13 cellular contexts compared by ENCODE assay signal in genomic region chr6:134512946-134513345, GRCh38.
DNase-seq lines count a peak whose midpoint lies in the region; ATAC-seq and TF ChIP-seq lines count a peak whose summit lies in the region.
"Had no signal": no experiment of that assay in that cellular context is flagged by ENCODE, and none has a peak within 500 bp of the region (broad histone marks: within the 10 kb centered on the region; RNA-seq: fewer than 3 reads in every experiment).

No MANE protein-coding gene starts in this region.

- no peak overlapping the region for H3K9ac ChIP-seq in HCT116 (ENCODE audit: low read length)

- H4K20me1 ChIP-seq in HCT116 (ENCODE audit: insufficient read depth), result no peaks in the 10 kb centered on the region

- no peaks in the 10 kb centered on the region for H3K27me3 ChIP-seq in HCT116 (ENCODE audit: insufficient read depth, low read length)
- no peaks in the 10 kb centered on the region for H3K27me3 ChIP-seq in adrenal gland
- H3K27me3 ChIP-seq in heart right ventricle, result no peaks in the 10 kb centered on the region
- H3K27me3 ChIP-seq: sigmoid colon had no signal

- H3K27ac ChIP-seq in HCT116 (ENCODE audit: low read depth, low read length) (no peak overlapping the region), adrenal gland (peak overlapping the region in 1 of 5 donors; percentile 51), heart right ventricle (peak overlapping the region in 7 of 10 donors; percentile 20 to 75 (median 46))
- H3K27ac ChIP-seq: sigmoid colon had no signal

- H3K4me1 Mint-ChIP-seq in Calu3 (ENCODE audit: low read depth, unreplicated experiment), result peaks cover 10% of the 10 kb centered on the region

- no peak for TF ChIP-seq CTCF in HCT116 (IDR thresholded peaks at IDR 0.05 in 2 of 3, conservative IDR thresholded peaks at IDR 0.05 in 1 of 3; ENCODE audit: borderline replicate concordance in 1 of 3, insufficient read depth in 1 of 3, low read depth in 2 of 3, low read length in 2 of 3)
- no peak for TF ChIP-seq CTCF in adrenal gland (IDR thresholded peaks at IDR 0.05)
- TF ChIP-seq CTCF in heart right ventricle (IDR thresholded peaks at IDR 0.05), result no peak
- TF ChIP-seq CTCF in Calu3 (IDR thresholded peaks at IDR 0.05; ENCODE audit: unreplicated experiment), result no peak

- no peak for TF ChIP-seq POLR2A in HCT116 (IDR thresholded peaks at IDR 0.05; ENCODE audit: borderline replicate concordance, extremely low read depth, insufficient read depth, insufficient read length)
- no peak for TF ChIP-seq POLR2A in adrenal gland (IDR thresholded peaks at IDR 0.05)

- peaks cover 2% of the 10 kb centered on the region for H3K9me3 Mint-ChIP-seq in Calu3 (ENCODE audit: low read depth, unreplicated experiment)

- BruUV-seq in HCT116 (replicated peaks; lab: Mats Ljungman, UMichigan), result no TSS peak
- BruUV-seq in Calu3 (replicated peaks; lab: Mats Ljungman, UMichigan), result no TSS peak

- no peak overlapping the region for H3K4me3 Mint-ChIP-seq in Calu3 (ENCODE audit: low read depth, unreplicated experiment)

- H3K9me3 ChIP-seq in HCT116 (ENCODE audit: control insufficient read depth in 1 of 2, insufficient read depth in 1 of 2, low read depth in 1 of 2, low read length in 2 of 2), result no peaks in the 10 kb centered on the region
- no peaks in the 10 kb centered on the region for H3K9me3 ChIP-seq in adrenal gland (replicated peaks in 1 of 3)
- no peaks in the 10 kb centered on the region for H3K9me3 ChIP-seq in heart right ventricle
- H3K9me3 ChIP-seq: sigmoid colon had no signal

- TF ChIP-seq RAD21 in HCT116 (IDR thresholded peaks at IDR 0.05; ENCODE audit: low read depth), result no peak

- no peaks in the 10 kb centered on the region for H3K36me3 Mint-ChIP-seq in Calu3 (ENCODE audit: insufficient read depth, unreplicated experiment)

- peaks cover 0 to 25% of the 10 kb centered on the region in 2 experiments; a peak in 1 of 4 replicates for H3K4me1 ChIP-seq in HCT116 (ENCODE audit: control insufficient read depth in 1 of 2, insufficient read depth in 2 of 2, low read length in 2 of 2)
- H3K4me1 ChIP-seq in adrenal gland (replicated peaks in 1 of 2), result peaks cover 0 to 18% of the 10 kb centered on the region in 2 donors
- H3K4me1 ChIP-seq in heart right ventricle, result peaks cover 0 to 48% (median 32%) of the 10 kb centered on the region in 9 donors

- peak overlapping the region; percentile 27 for H2AFZ ChIP-seq in HCT116 (ENCODE audit: low read depth, low read length, poor library complexity, severe bottlenecking)

- H3K36me3 ChIP-seq in HCT116 (ENCODE audit: control insufficient read depth in 1 of 2, insufficient read depth in 2 of 2, low read length in 2 of 2) (no peaks in the 10 kb centered on the region), adrenal gland (replicated peaks in 1 of 2) (no peaks in the 10 kb centered on the region), heart right ventricle (no peaks in the 10 kb centered on the region)
- H3K36me3 ChIP-seq: sigmoid colon had no signal

- H3K9me2 ChIP-seq in HCT116 (ENCODE audit: insufficient read depth), result no peaks in the 10 kb centered on the region

- H3K79me2 ChIP-seq in HCT116 (ENCODE audit: insufficient read depth, low read length), result no peaks in the 10 kb centered on the region

- no peaks in the 10 kb centered on the region for H3K27me3 Mint-ChIP-seq in Calu3 (ENCODE audit: unreplicated experiment)

- POLR2A ChIA-PET in HCT116 (lab: Charles Lee), result no interaction called here

- RAD21 ChIA-PET in HCT116 (lab: Charles Lee; ENCODE audit: low non-redundant PET in 1 of 2, low total read pairs in 2 of 2, uncharacterized antibody in 2 of 2, unreplicated experiment in 2 of 2), result no interaction called here

- DNase-seq in HCT116 (ENCODE audit: low read depth, low spot score), result no peak
- peak; percentile 38 to 81 (median 55) for DNase-seq in adrenal gland
- DNase-seq in heart right ventricle, result peak; percentile 53 to 62
- DNase-seq in sciatic nerve (ENCODE audit: low spot score), result no peak
- no peak for DNase-seq in NCI-H1436 treated with DMSO at 0.1 percent for 48 hours (lab: John Stamatoyannopoulos, UW)
- DNase-seq in cortex of kidney (lab: John Stamatoyannopoulos, UW), result no peak
- no peak for DNase-seq in Calu3
- DNase-seq: effector memory CD4-positive, alpha-beta T cell; NCI-H1092; NCI-H510A; RPMI8226; sigmoid colon had no signal

- no peak overlapping the region for H3K4me3 ChIP-seq in HCT116 (replicated peaks in 1 of 2; ENCODE audit: low read depth in 1 of 2, low read length in 2 of 2)
- no peak overlapping the region for H3K4me3 ChIP-seq in adrenal gland
- no peak overlapping the region for H3K4me3 ChIP-seq in heart right ventricle
- H3K4me3 ChIP-seq: sigmoid colon had no signal

- ATAC-seq in HCT116 (no peak), heart right ventricle (peak; percentile 49 to 75 (median 61)), sciatic nerve (peak; percentile 64), GM18870 (IDR thresholded peaks at IDR 0.05; ENCODE audit: unreplicated experiment) (no peak)

- intact Hi-C loops in HCT116 (cut with micrococcal nuclease), result no loop called here
- intact Hi-C loops in adrenal gland (cut with DNase I), result no loop called here
- intact Hi-C loops in heart right ventricle (cut with DNase I), result loop anchor here in 5 of 10 donors (10.0 kb wide), 3 partner anchors 168 to 338 kb away; no protein-coding TSS in a partner anchor
- intact Hi-C loops in sciatic nerve (cut with DNase I), result no loop called here
- intact Hi-C loops in Calu3 (cut with micrococcal nuclease; ENCODE audit: unreplicated experiment), result no loop called here

- WGBS in adrenal gland, 4 donors, result 48 to 72% (median 65%) methylated on average over 2 of the region's 2 CpGs
- 47 to 52% methylated on average over 2 of the region's 2 CpGs for WGBS in heart right ventricle, 2 donors

- H3K27ac Mint-ChIP-seq in Calu3 (ENCODE audit: unreplicated experiment), result no peak overlapping the region

- CTCF ChIA-PET in HCT116 (lab: Charles Lee), result no interaction called here
- CTCF ChIA-PET in Calu3 (lab: Charles Lee), result no interaction called here

- no peak overlapping the region for H3K4me2 ChIP-seq in HCT116 (ENCODE audit: low read length)

TF ChIP-seq in HCT116, 20 proteins besides CTCF, POLR2A, EP300 and RAD21:
- TF ChIP-seq SIN3A (IDR thresholded peaks at IDR 0.05; ENCODE audit: low read depth), result no peak
- TF ChIP-seq ZBTB33 (IDR thresholded peaks at IDR 0.05; ENCODE audit: extremely low read depth, insufficient replicate concordance, low read length), result no peak
- no peak for TF ChIP-seq CBX3 (IDR thresholded peaks at IDR 0.05; ENCODE audit: low read depth)
- TF ChIP-seq EZH2 (IDR thresholded peaks at IDR 0.05), result no peak
- TF ChIP-seq, protein P1, sequence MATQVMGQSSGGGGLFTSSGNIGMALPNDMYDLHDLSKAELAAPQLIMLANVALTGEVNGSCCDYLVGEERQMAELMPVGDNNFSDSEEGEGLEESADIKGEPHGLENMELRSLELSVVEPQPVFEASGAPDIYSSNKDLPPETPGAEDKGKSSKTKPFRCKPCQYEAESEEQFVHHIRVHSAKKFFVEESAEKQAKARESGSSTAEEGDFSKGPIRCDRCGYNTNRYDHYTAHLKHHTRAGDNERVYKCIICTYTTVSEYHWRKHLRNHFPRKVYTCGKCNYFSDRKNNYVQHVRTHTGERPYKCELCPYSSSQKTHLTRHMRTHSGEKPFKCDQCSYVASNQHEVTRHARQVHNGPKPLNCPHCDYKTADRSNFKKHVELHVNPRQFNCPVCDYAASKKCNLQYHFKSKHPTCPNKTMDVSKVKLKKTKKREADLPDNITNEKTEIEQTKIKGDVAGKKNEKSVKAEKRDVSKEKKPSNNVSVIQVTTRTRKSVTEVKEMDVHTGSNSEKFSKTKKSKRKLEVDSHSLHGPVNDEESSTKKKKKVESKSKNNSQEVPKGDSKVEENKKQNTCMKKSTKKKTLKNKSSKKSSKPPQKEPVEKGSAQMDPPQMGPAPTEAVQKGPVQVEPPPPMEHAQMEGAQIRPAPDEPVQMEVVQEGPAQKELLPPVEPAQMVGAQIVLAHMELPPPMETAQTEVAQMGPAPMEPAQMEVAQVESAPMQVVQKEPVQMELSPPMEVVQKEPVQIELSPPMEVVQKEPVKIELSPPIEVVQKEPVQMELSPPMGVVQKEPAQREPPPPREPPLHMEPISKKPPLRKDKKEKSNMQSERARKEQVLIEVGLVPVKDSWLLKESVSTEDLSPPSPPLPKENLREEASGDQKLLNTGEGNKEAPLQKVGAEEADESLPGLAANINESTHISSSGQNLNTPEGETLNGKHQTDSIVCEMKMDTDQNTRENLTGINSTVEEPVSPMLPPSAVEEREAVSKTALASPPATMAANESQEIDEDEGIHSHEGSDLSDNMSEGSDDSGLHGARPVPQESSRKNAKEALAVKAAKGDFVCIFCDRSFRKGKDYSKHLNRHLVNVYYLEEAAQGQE (IDR thresholded peaks at IDR 0.05; ENCODE audit: low read depth), result no peak
- TF ChIP-seq JUND (IDR thresholded peaks at IDR 0.05), result no peak
- TF ChIP-seq FOSL1 (IDR thresholded peaks at IDR 0.05; ENCODE audit: low read depth), result no peak
- TF ChIP-seq ZFX (IDR thresholded peaks at IDR 0.05), result no peak
- TF ChIP-seq TCF7L2 (IDR thresholded peaks at IDR 0.05; ENCODE audit: borderline replicate concordance, extremely low read depth, insufficient read depth, insufficient read length), result no peak

Comparison
In these comparisons a context has a peak if more than half of its experiments do, and no peak if none do; other contexts are left out.
1. ATAC-seq: peak in heart right ventricle (8 of 8) and sciatic nerve (single experiment); none in HCT116 (single experiment) and GM18870 (single experiment).
2. DNase-seq: peak in adrenal gland (7 of 7) and heart right ventricle (2 of 2); none in HCT116 (single experiment), sciatic nerve (single experiment), NCI-H1436 treated with DMSO at 0.1 percent for 48 hours (single experiment), cortex of kidney (single experiment) and Calu3 (single experiment).